19 cellular contexts compared by ENCODE assay signal in genomic region chr14:100664234-100664633, GRCh38.
"Had no signal": no experiment of that assay in that cellular context is flagged by ENCODE, and none has a peak within 500 bp of the region (broad histone marks: within the 10 kb centered on the region; RNA-seq: fewer than 3 reads in every experiment).

No MANE protein-coding gene starts in this region.

- H3K27ac Mint-ChIP-seq: progenitor cell of endocrine pancreas had no signal

- H3K27me3 ChIP-seq: pancreas, right lobe of liver had no signal

- H3K4me3 Mint-ChIP-seq: naive thymus-derived CD4-positive, alpha-beta T cell had no signal

- H3K4me3 ChIP-seq: coronary artery, heart left ventricle, lung, pancreas, right lobe of liver, stomach had no signal

- H3K27ac ChIP-seq: coronary artery had no signal

- H3K36me3 Mint-ChIP-seq: naive thymus-derived CD4-positive, alpha-beta T cell had no signal

- ATAC-seq: esophagus mucosa; left lobe of liver; naive thymus-derived CD4-positive, alpha-beta T cell had no signal

- DNase-seq: central memory CD4-positive, alpha-beta T cell; effector CD8-positive, alpha-beta T cell; hypothalamus; kidney glomerular epithelial cell; naive thymus-derived CD4-positive, alpha-beta T cell; right lobe of liver; stimulated activated CD4-positive, alpha-beta T cell treated with anti-CD3 and anti-CD28 coated beads, Interleukin-15, amount 100 ng/mL, for 24 hours; stimulated activated CD4-positive, alpha-beta T cell treated with anti-CD3 and anti-CD28 coated beads, Interleukin-1b, Interleukin-23, amount 100 ng/mL, for 48 hours; stimulated activated CD4-positive, alpha-beta T cell treated with anti-CD3 and anti-CD28 coated beads, Interleukin-4, amount 100 ng/mL, for 4 hours; stimulated activated naive CD4-positive, alpha-beta T cell; stomach; trophoblast cell had no signal

- H3K9me3 Mint-ChIP-seq: naive thymus-derived CD4-positive, alpha-beta T cell had no signal

- H3K9me3 ChIP-seq: heart left ventricle, pancreas, right lobe of liver, stomach had no signal

- H3K36me3 ChIP-seq: heart left ventricle, pancreas, right lobe of liver, stomach had no signal
